ENCODE assay signal across 32 cellular contexts in the genomic region with DNA sequence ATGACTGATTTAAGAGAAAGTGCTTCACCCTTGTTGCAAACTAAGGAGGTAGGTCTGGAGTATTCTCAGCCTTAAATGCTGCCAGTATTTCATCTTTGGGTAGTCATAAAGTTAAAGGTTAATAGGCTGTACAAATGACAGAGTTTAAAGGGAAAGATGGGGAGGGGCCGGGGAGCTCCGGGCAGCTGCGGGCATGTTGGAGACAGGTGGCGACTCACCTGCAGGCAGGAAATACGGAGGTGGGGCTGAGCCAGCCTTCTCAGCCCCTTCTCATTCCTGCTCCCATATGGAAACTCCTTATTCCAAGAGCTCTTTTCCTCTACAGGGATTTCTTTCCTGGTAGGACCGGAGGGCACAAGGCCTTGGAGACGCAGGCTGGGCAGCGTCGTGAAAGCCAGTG. TPM values are rescaled to one million over a fixed set of nuclear protein-coding genes. Genes with fewer than 3 reads are reported as not detected.
DNase-seq lines count a peak whose midpoint lies in the region; ATAC-seq, FAIRE-seq and TF ChIP-seq lines count a peak whose summit lies in the region.
"Had no signal": no experiment of that assay in that cellular context is flagged by ENCODE, and none has a peak within 500 bp of the region (broad histone marks: within the 10 kb centered on the region; RNA-seq: fewer than 3 reads in every experiment).

No MANE protein-coding gene starts in this region.

- no peaks in the 10 kb centered on the region for H3K27me3 ChIP-seq in H1 (replicated peaks in 1 of 4; ENCODE audit: control insufficient read depth in 3 of 4, extremely low read depth in 1 of 4, insufficient read depth in 3 of 4, low read length in 3 of 4)
- no peaks in the 10 kb centered on the region for H3K27me3 ChIP-seq in CD8-positive, alpha-beta T cell (ENCODE audit: insufficient read depth, low read length)

- H3K9me3 Mint-ChIP-seq in activated CD8-positive, alpha-beta memory T cell treated with anti-CD3 and anti-CD28 coated beads, Interleukin-2, amount 10 ng/mL, durations not matched to agents 7 days and 5 days (ENCODE audit: low read depth): no peaks in the 10 kb centered on the region
- no peaks in the 10 kb centered on the region for H3K9me3 Mint-ChIP-seq in CD8-positive, alpha-beta T cell
- H3K9me3 Mint-ChIP-seq: activated naive CD8-positive, alpha-beta T cell treated with anti-CD3 and anti-CD28 coated beads, Interleukin-2, amount 50 U/mL, for 24 hours; mesothelial cell of epicardium; T-helper 1 cell treated with Interleukin-12 subunit alpha and Interleukin-12 subunit beta and Interleukin-4 antibody, amounts not matched to agents 30 μg/mL and 1 μg/mL, for 36 hours had no signal

- H2BK15ac ChIP-seq in H1 (ENCODE audit: low read length): no peak overlapping the region

- no peak for TF ChIP-seq CTCF in H1 (IDR thresholded peaks at IDR 0.05; ENCODE audit: control extremely low read depth in 1 of 3, insufficient read depth in 1 of 3, low read depth in 1 of 3, low read length in 3 of 3)
- TF ChIP-seq CTCF in CD8-positive, alpha-beta T cell (IDR thresholded peaks at IDR 0.05): no peak

- H3K4ac ChIP-seq in H1 (replicated peaks; ENCODE audit: insufficient read length, low read depth, low read length): peak overlapping the region; percentile 94

- H3K36me3 ChIP-seq in H1 (ENCODE audit: control insufficient read depth in 2 of 4, insufficient read depth in 4 of 4, low read length in 3 of 4): no peaks in the 10 kb centered on the region
- no peaks in the 10 kb centered on the region for H3K36me3 ChIP-seq in CD8-positive, alpha-beta T cell (ENCODE audit: insufficient read depth, low read length)
- H3K36me3 ChIP-seq: esophagus muscularis mucosa, upper lobe of right lung had no signal

- peak overlapping the region; percentile 94 for H2BK120ac ChIP-seq in H1 (replicated peaks; ENCODE audit: low read depth, low read length)

- no peak overlapping the region for H3K56ac ChIP-seq in H1 (replicated peaks; ENCODE audit: insufficient read length, low read depth, low read length)

- H3K27me3 Mint-ChIP-seq in activated CD8-positive, alpha-beta memory T cell treated with anti-CD3 and anti-CD28 coated beads, Interleukin-2, amount 10 ng/mL, durations not matched to agents 7 days and 5 days: peaks cover 7% of the 10 kb centered on the region
- peaks cover 11% of the 10 kb centered on the region for H3K27me3 Mint-ChIP-seq in CD8-positive, alpha-beta T cell (ENCODE audit: low read depth)

- H3K14ac ChIP-seq in H1 (ENCODE audit: insufficient read length): no peak overlapping the region

- CTCF ChIA-PET in H1 (lab: Charles Lee; ENCODE audit: partially characterized antibody): interaction anchor here (1.5 to 2.1 kb wide), 3 partner anchors 12 to 61 kb away, joined by 3 to 5 read pairs (median 4); no protein-coding TSS in a partner anchor
- CTCF ChIA-PET in activated CD8-positive, alpha-beta memory T cell treated with anti-CD3 and anti-CD28 coated beads, Interleukin-2, amount 10 ng/mL, durations not matched to agents 7 days and 5 days (lab: Charles Lee): no interaction called here
- CTCF ChIA-PET in CD8-positive, alpha-beta T cell (lab: Charles Lee): no interaction called here

- H3K9me3 ChIP-seq in H1 (ENCODE audit: insufficient read depth in 2 of 2, low read depth in 1 of 2, low read length in 1 of 2): no peaks in the 10 kb centered on the region
- H3K9me3 ChIP-seq in CD8-positive, alpha-beta T cell (ENCODE audit: low read length): no peaks in the 10 kb centered on the region
- H3K9me3 ChIP-seq: A549, esophagus muscularis mucosa, SK-N-SH, upper lobe of right lung had no signal

- FAIRE-seq in H1 (lab: Jason Lieb, UNC): no peak
- FAIRE-seq: A549, astrocyte had no signal

- no peak overlapping the region for H4K8ac ChIP-seq in H1 (ENCODE audit: extremely low read depth, insufficient read depth, low read length)

- POLR2A ChIA-PET in H1 (lab: Charles Lee; ENCODE audit: partially characterized antibody): interaction anchor here (1.5 kb wide), 1 partner anchor 11 kb away, joined by 4 read pairs; no protein-coding TSS in a partner anchor
- POLR2A ChIA-PET in CD8-positive, alpha-beta T cell (lab: Charles Lee): no interaction called here

- H3K79me2 ChIP-seq in H1 (ENCODE audit: control insufficient read depth in 1 of 2, insufficient read depth in 2 of 2, low read length in 2 of 2): no peaks in the 10 kb centered on the region

- no peaks in the 10 kb centered on the region for H3K23me2 ChIP-seq in H1 (ENCODE audit: low read depth, low read length)

- peak overlapping the region; percentile 84; the same call in 1 of the 2 replicates for H2AFZ ChIP-seq in H1 (ENCODE audit: low read length)

- no peaks in the 10 kb centered on the region for H4K20me1 ChIP-seq in H1 (replicated peaks in 1 of 2; ENCODE audit: control insufficient read depth in 1 of 2, insufficient read depth in 2 of 2, low read length in 2 of 2)

- H3K23ac ChIP-seq in H1 (ENCODE audit: insufficient read length): no peak overlapping the region

- H3K18ac ChIP-seq in H1 (ENCODE audit: extremely low read depth, low read length): peak overlapping the region; percentile 38; the same call in 1 of the 2 replicates

- H3K79me1 ChIP-seq in H1 (ENCODE audit: low read depth, low read length): no peaks in the 10 kb centered on the region

- no peak overlapping the region for H3K4me2 ChIP-seq in H1 (ENCODE audit: insufficient read depth in 1 of 2, low read depth in 2 of 2, low read length in 2 of 2)
- H3K4me2 ChIP-seq: A549, SK-N-SH had no signal

- H2BK20ac ChIP-seq in H1 (ENCODE audit: low read length): peak overlapping the region; percentile 80; the same call in 1 of the 2 replicates

- no peak overlapping the region for H3K9ac ChIP-seq in H1 (replicated peaks in 1 of 4; ENCODE audit: extremely low read depth in 1 of 4, low read depth in 3 of 4, low read length in 3 of 4)
- H3K9ac ChIP-seq: SK-N-SH had no signal

- peaks cover 0 to 4% (median 2%) of the 10 kb centered on the region in 4 experiments; a peak in 3 of 7 replicates for H3K4me1 ChIP-seq in H1 (replicated peaks in 1 of 4; ENCODE audit: control insufficient read depth in 3 of 4, insufficient read depth in 4 of 4, low read length in 3 of 4)
- no peaks in the 10 kb centered on the region for H3K4me1 ChIP-seq in CD8-positive, alpha-beta T cell (ENCODE audit: insufficient read depth, low read length)
- H3K4me1 ChIP-seq: esophagus muscularis mucosa, upper lobe of right lung had no signal

- TF ChIP-seq EP300 in H1 (IDR thresholded peaks at IDR 0.05; ENCODE audit: borderline replicate concordance in 1 of 2, low read depth in 2 of 2, low read length in 2 of 2): no peak

- H3K4me1 Mint-ChIP-seq in activated CD8-positive, alpha-beta memory T cell treated with anti-CD3 and anti-CD28 coated beads, Interleukin-2, amount 10 ng/mL, durations not matched to agents 7 days and 5 days: no peaks in the 10 kb centered on the region
- no peaks in the 10 kb centered on the region for H3K4me1 Mint-ChIP-seq in CD8-positive, alpha-beta T cell (ENCODE audit: low read depth)
- H3K4me1 Mint-ChIP-seq: activated naive CD8-positive, alpha-beta T cell treated with anti-CD3 and anti-CD28 coated beads, Interleukin-2, amount 50 U/mL, for 24 hours; mesothelial cell of epicardium; naive B cell had no signal

- no peaks in the 10 kb centered on the region for H3K36me3 Mint-ChIP-seq in activated CD8-positive, alpha-beta memory T cell treated with anti-CD3 and anti-CD28 coated beads, Interleukin-2, amount 10 ng/mL, durations not matched to agents 7 days and 5 days
- no peaks in the 10 kb centered on the region for H3K36me3 Mint-ChIP-seq in CD8-positive, alpha-beta T cell
- H3K36me3 Mint-ChIP-seq: mesothelial cell of epicardium, naive B cell had no signal

- intact Hi-C loops in CD8-positive, alpha-beta T cell (cut with DNase I, micrococcal nuclease): loop anchor here in 1 of 2 experiments (2.0 kb wide), 1 partner anchor 53 kb away; no protein-coding TSS in a partner anchor

- peak overlapping the region; percentile 35; the same call in 1 of the 2 replicates for H2BK5ac ChIP-seq in H1 (ENCODE audit: low read depth, low read length)

- no peak overlapping the region for H4K5ac ChIP-seq in H1 (ENCODE audit: insufficient read length, low read depth, low read length)

- no peak for TF ChIP-seq RAD21 in H1 (IDR thresholded peaks at IDR 0.05 in 1 of 2, conservative IDR thresholded peaks at IDR 0.05 in 1 of 2; ENCODE audit: low read depth in 2 of 2, low read length in 2 of 2)

- no peak overlapping the region for H3K4me3 Mint-ChIP-seq in activated CD8-positive, alpha-beta memory T cell treated with anti-CD3 and anti-CD28 coated beads, Interleukin-2, amount 10 ng/mL, durations not matched to agents 7 days and 5 days
- no peak overlapping the region for H3K4me3 Mint-ChIP-seq in CD8-positive, alpha-beta T cell
- H3K4me3 Mint-ChIP-seq: activated naive CD8-positive, alpha-beta T cell treated with anti-CD3 and anti-CD28 coated beads, Interleukin-2, amount 50 U/mL, for 24 hours; mesothelial cell of epicardium; naive B cell; T-helper 1 cell treated with Interleukin-12 subunit alpha and Interleukin-12 subunit beta and Interleukin-4 antibody, amounts not matched to agents 30 μg/mL and 1 μg/mL, for 36 hours had no signal

- H2BK12ac ChIP-seq in H1 (ENCODE audit: low read depth, low read length): peak overlapping the region; percentile 60; the same call in 1 of the 2 replicates

- no peak overlapping the region for H3K27ac ChIP-seq in H1 (ENCODE audit: low read depth, low read length)
- H3K27ac ChIP-seq in CD8-positive, alpha-beta T cell (ENCODE audit: low read depth, low read length): no peak overlapping the region
- H3K27ac ChIP-seq: A549, esophagus muscularis mucosa, upper lobe of right lung had no signal

- no peak overlapping the region for H3K4me3 ChIP-seq in H1 (ENCODE audit: extremely low read depth in 1 of 4, insufficient read depth in 2 of 4, low read depth in 3 of 4, low read length in 4 of 4)
- H3K4me3 ChIP-seq in CD8-positive, alpha-beta T cell (ENCODE audit: low read depth, low read length): no peak overlapping the region
- H3K4me3 ChIP-seq: A549, esophagus muscularis mucosa, upper lobe of right lung had no signal

- no peak overlapping the region for H2AK5ac ChIP-seq in H1 (ENCODE audit: low read depth, low read length)

- TF ChIP-seq POLR2A in H1 (IDR thresholded peaks at IDR 0.05; ENCODE audit: control extremely low read depth in 1 of 2, low read depth in 2 of 2, low read length in 2 of 2): no peak

- H4K91ac ChIP-seq in H1 (replicated peaks; ENCODE audit: insufficient read length, low read length): peak overlapping the region; percentile 77

- DNase-seq in NCI-H748 (lab: John Stamatoyannopoulos, UW; ENCODE audit: unreplicated experiment) (peak; percentile 48), NCI-H748 treated with DMSO at 0.1 percent for 48 hours (lab: John Stamatoyannopoulos, UW) (no peak), NCI-H510A treated with DMSO at 0.1 percent for 48 hours (lab: John Stamatoyannopoulos, UW) (peak; percentile 48), H1 (ENCODE audit: low read depth in 1 of 2, low spot score in 2 of 2) (no peak)
- no peak for DNase-seq in activated CD8-positive, alpha-beta memory T cell treated with anti-CD3 and anti-CD28 coated beads, Interleukin-2, amount 10 ng/mL, durations not matched to agents 7 days and 5 days
- DNase-seq in activated CD4-positive, alpha-beta T cell treated with anti-CD3 and anti-CD28 coated beads, Interleukin-2, amount 50 U/mL, for 1 hour: no peak
- DNase-seq in CD8-positive, alpha-beta T cell: no peak
- DNase-seq: activated CD4-positive, alpha-beta T cell treated with anti-CD3 and anti-CD28 coated beads, Interleukin-2, amount 50 U/mL, for 48 hours; activated CD8-positive, alpha-beta memory T cell treated with anti-CD3 and anti-CD28 coated beads, Interleukin-2, amount 50 U/mL, for 4 hours; activated naive CD4-positive, alpha-beta T cell; activated naive CD8-positive, alpha-beta T cell treated with anti-CD3 and anti-CD28 coated beads, Interleukin-2, amount 50 U/mL, for 24 hours; caudate nucleus; foreskin fibroblast; GOT3; islet precursor cell; KG1; naive B cell; NCI-H1694; NCI-H774; right cardiac atrium; SK-N-SH; stimulated activated CD4-positive, alpha-beta T cell treated with anti-CD3 and anti-CD28 coated beads, Interleukin-2, amount 100 ng/mL, for 24 hours; stimulated activated naive CD8-positive, alpha-beta T cell treated with anti-CD3 and anti-CD28 coated beads, Interleukin-15, Interleukin-2, amounts not matched to agents 100 U/mL and 50 U/mL, for 24 hours; upper lobe of right lung had no signal

- no peak for ATAC-seq in activated CD8-positive, alpha-beta memory T cell treated with anti-CD3 and anti-CD28 coated beads, Interleukin-2, amount 10 ng/mL, durations not matched to agents 7 days and 5 days
- no peak for ATAC-seq in CD8-positive, alpha-beta T cell
- ATAC-seq in GM21576 (IDR thresholded peaks at IDR 0.05; ENCODE audit: unreplicated experiment): no peak
- ATAC-seq: A549; activated naive CD8-positive, alpha-beta T cell treated with anti-CD3 and anti-CD28 coated beads, Interleukin-2, amount 50 U/mL, for 24 hours; right cardiac atrium; stimulated activated naive CD8-positive, alpha-beta T cell treated with anti-CD3 and anti-CD28 coated beads, Interleukin-15, Interleukin-2, amounts not matched to agents 100 U/mL and 50 U/mL, for 24 hours; upper lobe of right lung had no signal

- no peak overlapping the region for H3K27ac Mint-ChIP-seq in activated CD8-positive, alpha-beta memory T cell treated with anti-CD3 and anti-CD28 coated beads, Interleukin-2, amount 10 ng/mL, durations not matched to agents 7 days and 5 days
- H3K27ac Mint-ChIP-seq in CD8-positive, alpha-beta T cell: no peak overlapping the region
- H3K27ac Mint-ChIP-seq: activated naive CD8-positive, alpha-beta T cell treated with anti-CD3 and anti-CD28 coated beads, Interleukin-2, amount 50 U/mL, for 24 hours; mesothelial cell of epicardium; naive B cell; T-helper 1 cell treated with Interleukin-12 subunit alpha and Interleukin-12 subunit beta and Interleukin-4 antibody, amounts not matched to agents 30 μg/mL and 1 μg/mL, for 36 hours had no signal

- WGBS in H1 (ENCODE audit: extremely low coverage in 1 of 2, insufficient coverage in 1 of 2, insufficient read length in 1 of 2, insufficient replicate concordance in 2 of 2, low coverage in 1 of 2, low lambda C conversion rate in 2 of 2, missing lambda C conversion rate in 1 of 2), 2 experiments: 83% methylated on average over 9 of the region's 9 CpGs; no CpG with 5 or more reads in 1 of the 2 experiments

RNA-seq across cellular contexts. Expression of a gene that starts 31.8 kb away (rescaled TPM):
- total RNA-seq in H1 (2021; fragmentation: NEBNext Ultra II Directional; extraction: Animal tissue kit (Norgen Biotek cat#: 25700)): 0.27 TPM in 1 of 2 replicates, not detected in the other
- 0.05 and 0.25 TPM in 2 replicates for polyA plus RNA-seq in H1 (2011; rRNA removed)
- 0.17 TPM for polyA plus RNA-seq in H1 (2011; cell fraction: cytosol; rRNA removed)
- 0.16 TPM for polyA plus RNA-seq in H1 (2011; cell fraction: nucleus; rRNA removed)
- 0.16 TPM in 1 of 4 replicates, not detected in the others for polyA plus RNA-seq in H1 (2012, experiment 1 of 2)
- polyA plus RNA-seq in H1 (2012, experiment 2 of 2): not detected
- 0.14 TPM for polyA plus RNA-seq in H1 (2013, experiment 1 of 2)
- polyA plus RNA-seq in H1 (2013, experiment 2 of 2): 0.11 TPM
- polyA minus RNA-seq in H1 (2011; rRNA and poly(A)+ RNA removed): not detected in 2 replicates
- polyA minus RNA-seq in H1 (2011; cell fraction: cytosol; rRNA and poly(A)+ RNA removed): not detected
- not detected for polyA minus RNA-seq in H1 (2011; cell fraction: nucleus; rRNA and poly(A)+ RNA removed)
- total RNA-seq in activated CD8-positive, alpha-beta memory T cell treated with anti-CD3 and anti-CD28 coated beads, Interleukin-2, amount 10 ng/mL, durations not matched to agents 7 days and 5 days: not detected
- under 1 TPM; 0.35 to 0.47 TPM for total RNA-seq in CD8-positive, alpha-beta T cell
- total RNA-seq: astrocyte, esophagus muscularis mucosa, liver, mesothelial cell of epicardium, right cardiac atrium, temporal lobe, upper lobe of right lung had no signal
- polyA plus RNA-seq: A549, liver, right cardiac atrium, SK-N-SH had no signal

RNA-seq across cellular contexts. Expression of a gene that starts 44.0 kb away (rescaled TPM):
- total RNA-seq in H1 (2021; fragmentation: NEBNext Ultra II Directional; extraction: Animal tissue kit (Norgen Biotek cat#: 25700)): 1.3 and 2.0 TPM in 2 replicates
- 2.2 and 2.7 TPM in 2 replicates for polyA plus RNA-seq in H1 (2011; rRNA removed)
- polyA plus RNA-seq in H1 (2011; cell fraction: cytosol; rRNA removed): 1.1 TPM
- 0.97 TPM for polyA plus RNA-seq in H1 (2011; cell fraction: nucleus; rRNA removed)
- 0.64 to 1.5 TPM (median 1.2 TPM) in 4 replicates for polyA plus RNA-seq in H1 (2012, experiment 1 of 2)
- 1.3 TPM for polyA plus RNA-seq in H1 (2012, experiment 2 of 2)
- polyA plus RNA-seq in H1 (2013, experiment 1 of 2): 5.4 TPM
- 5.4 TPM for polyA plus RNA-seq in H1 (2013, experiment 2 of 2)
- polyA minus RNA-seq in H1 (2011; rRNA and poly(A)+ RNA removed): 0.17 and 0.35 TPM in 2 replicates
- polyA minus RNA-seq in H1 (2011; cell fraction: cytosol; rRNA and poly(A)+ RNA removed): 1.8 TPM
- polyA minus RNA-seq in H1 (2011; cell fraction: nucleus; rRNA and poly(A)+ RNA removed): 0.90 TPM
- not detected for total RNA-seq in activated CD8-positive, alpha-beta memory T cell treated with anti-CD3 and anti-CD28 coated beads, Interleukin-2, amount 10 ng/mL, durations not matched to agents 7 days and 5 days
- not detected for total RNA-seq in CD8-positive, alpha-beta T cell
- total RNA-seq: astrocyte, esophagus muscularis mucosa, liver, mesothelial cell of epicardium, right cardiac atrium, temporal lobe, upper lobe of right lung had no signal
- polyA plus RNA-seq: liver, right cardiac atrium, SK-N-SH had no signal

RNA-seq across cellular contexts. Expression of a gene that starts 50.3 kb away (rescaled TPM):
- total RNA-seq in H1 (2021; fragmentation: NEBNext Ultra II Directional; extraction: Animal tissue kit (Norgen Biotek cat#: 25700)): 184 and 207 TPM in 2 replicates
- polyA plus RNA-seq in H1 (2011; rRNA removed): 183 and 187 TPM in 2 replicates
- 273 TPM for polyA plus RNA-seq in H1 (2011; cell fraction: cytosol; rRNA removed)
- 335 TPM for polyA plus RNA-seq in H1 (2011; cell fraction: nucleus; rRNA removed)
- 205 to 238 TPM (median 210 TPM) in 4 replicates for polyA plus RNA-seq in H1 (2012, experiment 1 of 2)
- polyA plus RNA-seq in H1 (2012, experiment 2 of 2): 23.6 TPM
- 139 TPM for polyA plus RNA-seq in H1 (2013, experiment 1 of 2)
- 140 TPM for polyA plus RNA-seq in H1 (2013, experiment 2 of 2)
- 387 and 444 TPM in 2 replicates for polyA minus RNA-seq in H1 (2011; rRNA and poly(A)+ RNA removed)
- 179 TPM for polyA minus RNA-seq in H1 (2011; cell fraction: cytosol; rRNA and poly(A)+ RNA removed)
- 286 TPM for polyA minus RNA-seq in H1 (2011; cell fraction: nucleus; rRNA and poly(A)+ RNA removed)
- 100 to 1,000 TPM; 282 to 319 TPM for total RNA-seq in activated CD8-positive, alpha-beta memory T cell treated with anti-CD3 and anti-CD28 coated beads, Interleukin-2, amount 10 ng/mL, durations not matched to agents 7 days and 5 days
- 100 to 1,000 TPM; 166 to 167 TPM for total RNA-seq in CD8-positive, alpha-beta T cell

Comparison
In these comparisons a context has a peak if more than half of its experiments do, and no peak if none do; other contexts are left out.
1. DNase-seq: peak in NCI-H748 (single experiment) and NCI-H510A treated with DMSO at 0.1 percent for 48 hours (single experiment); none in NCI-H748 treated with DMSO at 0.1 percent for 48 hours (single experiment), H1 (0 of 2), activated CD8-positive, alpha-beta memory T cell treated with anti-CD3 and anti-CD28 coated beads, Interleukin-2, amount 10 ng/mL, durations not matched to agents 7 days and 5 days (single experiment), activated CD4-positive, alpha-beta T cell treated with anti-CD3 and anti-CD28 coated beads, Interleukin-2, amount 50 U/mL, for 1 hour (single experiment) and CD8-positive, alpha-beta T cell (0 of 7).